8 cellular contexts compared by ENCODE assay signal in the genomic region with DNA sequence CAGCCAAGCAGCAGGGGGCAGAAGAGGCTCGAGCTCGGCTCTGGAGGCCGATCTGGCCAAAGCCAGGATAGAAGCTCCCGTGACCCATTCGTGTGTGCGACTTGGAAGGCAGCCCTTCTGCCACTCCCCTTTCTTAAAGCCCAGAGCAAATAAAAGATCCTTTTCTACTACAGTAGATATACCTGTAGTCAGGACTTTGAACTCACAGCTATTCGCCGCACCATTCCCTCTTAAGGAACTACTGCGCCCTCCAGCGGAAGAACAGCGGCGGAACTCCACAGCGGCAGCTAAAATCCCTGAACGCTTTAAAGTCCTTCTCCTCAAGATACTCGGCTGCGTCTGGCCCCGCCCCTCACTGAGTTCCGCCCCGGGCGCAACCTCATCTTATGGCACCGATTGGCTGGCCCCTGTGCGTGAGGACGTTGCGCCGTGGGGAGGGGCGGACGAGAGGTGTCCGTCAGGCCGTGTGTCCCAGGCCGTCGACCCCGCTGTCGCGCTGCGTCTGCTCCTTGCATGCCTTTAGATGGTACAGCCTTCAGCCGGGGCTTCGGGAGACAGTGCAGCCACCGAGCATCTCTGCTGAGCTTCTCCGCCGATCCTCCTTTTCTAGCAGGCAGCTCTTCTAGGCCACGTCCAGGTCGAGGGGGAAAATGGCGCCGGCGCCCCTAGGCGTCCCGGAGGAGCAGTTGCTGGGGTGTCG. TPM values are rescaled to one million over a fixed set of nuclear protein-coding genes. Genes with fewer than 3 reads are reported as not detected.
DNase-seq lines count a peak whose midpoint lies in the region; ATAC-seq and TF ChIP-seq lines count a peak whose summit lies in the region.

A gene with protein sequence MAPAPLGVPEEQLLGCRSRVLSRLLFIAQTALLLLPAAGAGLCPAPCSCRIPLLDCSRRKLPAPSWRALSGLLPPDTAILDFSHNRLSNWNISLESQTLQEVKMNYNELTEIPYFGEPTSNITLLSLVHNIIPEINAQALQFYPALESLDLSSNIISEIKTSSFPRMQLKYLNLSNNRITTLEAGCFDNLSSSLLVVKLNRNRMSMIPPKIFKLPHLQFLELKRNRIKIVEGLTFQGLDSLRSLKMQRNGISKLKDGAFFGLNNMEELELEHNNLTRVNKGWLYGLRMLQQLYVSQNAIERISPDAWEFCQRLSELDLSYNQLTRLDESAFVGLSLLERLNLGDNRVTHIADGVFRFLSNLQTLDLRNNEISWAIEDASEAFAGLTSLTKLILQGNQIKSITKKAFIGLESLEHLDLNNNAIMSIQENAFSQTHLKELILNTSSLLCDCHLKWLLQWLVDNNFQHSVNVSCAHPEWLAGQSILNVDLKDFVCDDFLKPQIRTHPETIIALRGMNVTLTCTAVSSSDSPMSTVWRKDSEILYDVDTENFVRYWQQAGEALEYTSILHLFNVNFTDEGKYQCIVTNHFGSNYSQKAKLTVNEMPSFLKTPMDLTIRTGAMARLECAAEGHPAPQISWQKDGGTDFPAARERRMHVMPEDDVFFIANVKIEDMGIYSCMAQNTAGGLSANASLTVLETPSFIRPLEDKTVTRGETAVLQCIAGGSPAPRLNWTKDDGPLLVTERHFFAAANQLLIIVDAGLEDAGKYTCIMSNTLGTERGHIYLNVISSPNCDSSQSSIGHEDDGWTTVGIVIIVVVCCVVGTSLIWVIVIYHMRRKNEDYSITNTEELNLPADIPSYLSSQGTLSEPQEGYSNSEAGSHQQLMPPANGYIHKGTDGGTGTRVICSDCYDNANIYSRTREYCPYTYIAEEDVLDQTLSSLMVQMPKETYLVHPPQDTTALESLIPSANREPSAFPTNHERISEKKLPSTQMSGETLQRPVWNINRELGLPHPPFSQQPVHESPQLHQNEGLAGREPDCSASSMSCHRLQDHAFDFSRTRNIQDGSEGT (plus strand): TSS at position 442 of the 700 bp plus-strand sequence. CDS start 209 bp downstream, at position 651.

- no peaks in the 10 kb centered on the region for H3K9me3 Mint-ChIP-seq in activated CD4-positive, alpha-beta T cell treated with anti-CD3 and anti-CD28 coated beads, Interleukin-2, amount 10 ng/mL, durations not matched to agents 24 days and 14 days

- DNase-seq in NCI-H526 treated with DMSO at 0.1 percent for 48 hours (lab: John Stamatoyannopoulos, UW) = peak; percentile 99
- peak; percentile 99 for DNase-seq in activated CD4-positive, alpha-beta T cell treated with anti-CD3 and anti-CD28 coated beads, Interleukin-2, amount 10 ng/mL, durations not matched to agents 24 days and 14 days
- peak; percentile 40 for DNase-seq in cortex of kidney (lab: John Stamatoyannopoulos, UW)
- peak; percentile 99 for DNase-seq in left kidney (ENCODE audit: low read depth, low spot score)
- DNase-seq in stimulated activated CD4-positive, alpha-beta T cell treated with anti-CD3 and anti-CD28 coated beads, Interleukin-2, amount 100 ng/mL, for 24 hours = peak; percentile 99

- H3K27me3 Mint-ChIP-seq in activated CD4-positive, alpha-beta T cell treated with anti-CD3 and anti-CD28 coated beads, Interleukin-2, amount 10 ng/mL, durations not matched to agents 24 days and 14 days = no peaks in the 10 kb centered on the region

- peaks cover 20% of the 10 kb centered on the region for H3K4me1 Mint-ChIP-seq in activated CD4-positive, alpha-beta T cell treated with anti-CD3 and anti-CD28 coated beads, Interleukin-2, amount 10 ng/mL, durations not matched to agents 24 days and 14 days

- peak within 1 kb of the TSS; percentile 81 for H3K27ac ChIP-seq in C4-2B

- H3K27ac Mint-ChIP-seq in activated CD4-positive, alpha-beta T cell treated with anti-CD3 and anti-CD28 coated beads, Interleukin-2, amount 10 ng/mL, durations not matched to agents 24 days and 14 days = peak within 1 kb of the TSS; percentile 93

- TF ChIP-seq CTCF in C4-2B (conservative IDR thresholded peaks at IDR 0.05) = peak; percentile 99

- H3K36me3 Mint-ChIP-seq in activated CD4-positive, alpha-beta T cell treated with anti-CD3 and anti-CD28 coated beads, Interleukin-2, amount 10 ng/mL, durations not matched to agents 24 days and 14 days (ENCODE audit: low read depth) = peaks cover 7% of the 10 kb centered on the region

- ATAC-seq in GM19328 (IDR thresholded peaks at IDR 0.05; ENCODE audit: unreplicated experiment) (peak; percentile 96), HG03520 (IDR thresholded peaks at IDR 0.05; ENCODE audit: unreplicated experiment) (peak; percentile 93)

- peak within 1 kb of the TSS; percentile 100 for H3K4me3 Mint-ChIP-seq in activated CD4-positive, alpha-beta T cell treated with anti-CD3 and anti-CD28 coated beads, Interleukin-2, amount 10 ng/mL, durations not matched to agents 24 days and 14 days

- intact Hi-C loops in activated CD4-positive, alpha-beta T cell treated with anti-CD3 and anti-CD28 coated beads, Interleukin-2, amount 10 ng/mL, durations not matched to agents 24 days and 14 days (cut with micrococcal nuclease) = loop anchor here (2.0 to 10.0 kb wide), 9 partner anchors 60 to 678 kb away; a partner anchor contains a TSS

RNA-seq across cellular contexts. Expression of the gene that starts here (rescaled TPM):
- 11.8 and 12.7 TPM in 2 replicates for total RNA-seq in activated CD4-positive, alpha-beta T cell treated with anti-CD3 and anti-CD28 coated beads, Interleukin-2, amount 10 ng/mL, durations not matched to agents 24 days and 14 days

Comparison
In these comparisons a context has a peak if more than half of its experiments do, and no peak if none do; other contexts are left out.
1. Peak in every context shown above with its lines: DNase-seq, ATAC-seq and H3K27ac ChIP-seq.
2. DNase-seq: peak in every context shown above with its lines; median percentile 99 in NCI-H526 treated with DMSO at 0.1 percent for 48 hours; 99 in activated CD4-positive, alpha-beta T cell treated with anti-CD3 and anti-CD28 coated beads, Interleukin-2, amount 10 ng/mL, durations not matched to agents 24 days and 14 days; 99 in left kidney; 99 in stimulated activated CD4-positive, alpha-beta T cell treated with anti-CD3 and anti-CD28 coated beads, Interleukin-2, amount 100 ng/mL, for 24 hours; 40 in cortex of kidney.